In genomic region chr9:105468875-105469274, GRCh38 we compare ENCODE assay signal across 26 cellular contexts.
"Had no signal": no experiment of that assay in that cellular context is flagged by ENCODE, and none has a peak within 500 bp of the region (broad histone marks: within the 10 kb centered on the region; RNA-seq: fewer than 3 reads in every experiment).

No MANE protein-coding gene starts in this region.

- H3K79me2 ChIP-seq: parathyroid adenoma had no signal

- H3K36me3 ChIP-seq: ovary, right lobe of liver had no signal

- H3K9ac ChIP-seq: neural progenitor cell, parathyroid adenoma had no signal

- H3K4me1 ChIP-seq: neural progenitor cell, parathyroid adenoma, psoas muscle, right lobe of liver, sigmoid colon, stomach, thyroid gland, tibial nerve, upper lobe of left lung, vagina had no signal

- ATAC-seq: natural killer cell; psoas muscle; right cardiac atrium; right lobe of liver; stimulated activated effector memory CD8-positive, alpha-beta T cell treated with anti-CD3 and anti-CD28 coated beads, Interleukin-12 subunit alpha, Interleukin-12 subunit beta, amount 100 ng/mL, for 72 hours; stimulated activated naive B cell treated with anti-CD40 and anti-IgM and Interleukin-4, amounts not matched to agents 10 μg/mL and 1 μg/mL and 100 μg/mL, for 72 hours had no signal

- FAIRE-seq: small intestine, urothelium cell line had no signal

- H3K4me3 ChIP-seq: neural progenitor cell, ovary, psoas muscle, right lobe of liver, sigmoid colon, stomach, thoracic aorta, thyroid gland, tibial nerve, upper lobe of left lung, vagina had no signal

- DNase-seq: natural killer cell; occipital lobe; ovary; posterior cingulate gyrus; psoas muscle; right cardiac atrium; right lobe of liver; sigmoid colon; small intestine; stimulated activated CD4-positive, alpha-beta T cell treated with anti-CD3 and anti-CD28 coated beads, Interleukin-15, amount 100 ng/mL, for 24 hours; stimulated activated CD4-positive, alpha-beta T cell treated with anti-CD3 and anti-CD28 coated beads, Interleukin-2, amount 100 ng/mL, for 24 hours; stimulated activated CD4-positive, alpha-beta T cell treated with anti-CD3 and anti-CD28 coated beads, Interleukin-2, amount 100 ng/mL, for 48 hours; stimulated activated CD4-positive, alpha-beta T cell treated with anti-CD3 and anti-CD28 coated beads, Interleukin-4, amount 100 ng/mL, for 24 hours; stimulated activated naive B cell treated with anti-CD40 and anti-IgM and Interleukin-4, amounts not matched to agents 10 μg/mL and 1 μg/mL and 100 μg/mL, for 72 hours; stimulated activated naive CD4-positive, alpha-beta T cell treated with Interleukin-2 at 50 U/mL for 16 hours; stomach; thyroid gland; trophoblast cell; upper lobe of left lung had no signal

- H3K27me3 ChIP-seq: neural progenitor cell, ovary, right lobe of liver, sigmoid colon, stomach, thyroid gland, tibial nerve, upper lobe of left lung, vagina had no signal

- H3K9me3 ChIP-seq: ovary, psoas muscle, right lobe of liver, sigmoid colon, stomach, thoracic aorta, thyroid gland, tibial nerve, upper lobe of left lung, vagina had no signal

- H3K4me2 ChIP-seq: neural progenitor cell had no signal

- H2AFZ ChIP-seq: neural progenitor cell, parathyroid adenoma had no signal

- H3K27ac ChIP-seq: neural progenitor cell, ovary, parathyroid adenoma, psoas muscle, right lobe of liver, sigmoid colon, stomach, thoracic aorta, thyroid gland, tibial nerve, upper lobe of left lung, vagina had no signal
